In genomic region chr3:52705688-52706686, GRCh38 we compare ENCODE assay signal across 8 cellular contexts. TPM values are rescaled to one million over a fixed set of nuclear protein-coding genes. Genes with fewer than 3 reads are reported as not detected.
DNase-seq lines count a peak whose midpoint lies in the region; ATAC-seq and TF ChIP-seq lines count a peak whose summit lies in the region.

A gene with protein sequence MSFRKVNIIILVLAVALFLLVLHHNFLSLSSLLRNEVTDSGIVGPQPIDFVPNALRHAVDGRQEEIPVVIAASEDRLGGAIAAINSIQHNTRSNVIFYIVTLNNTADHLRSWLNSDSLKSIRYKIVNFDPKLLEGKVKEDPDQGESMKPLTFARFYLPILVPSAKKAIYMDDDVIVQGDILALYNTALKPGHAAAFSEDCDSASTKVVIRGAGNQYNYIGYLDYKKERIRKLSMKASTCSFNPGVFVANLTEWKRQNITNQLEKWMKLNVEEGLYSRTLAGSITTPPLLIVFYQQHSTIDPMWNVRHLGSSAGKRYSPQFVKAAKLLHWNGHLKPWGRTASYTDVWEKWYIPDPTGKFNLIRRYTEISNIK (minus strand): TSS chr3:52705791. CDS start chr3:52700460, 5,331 bp downstream.
TSS of gene SPCS1 (plus strand) at chr3:52706106. CDS start at chr3:52706247, 141 bp downstream.

- H3K27me3 ChIP-seq in DND-41 (ENCODE audit: insufficient read depth, low read length, poor library complexity): no peaks in the 10 kb centered on the region
- no peaks in the 10 kb centered on the region for H3K27me3 ChIP-seq in stomach smooth muscle (ENCODE audit: control insufficient read depth in 1 of 2, insufficient read depth in 2 of 2, low read length in 2 of 2)

- H3K9ac ChIP-seq in DND-41 (ENCODE audit: low read depth, low read length) (peak within 1 kb of the TSS; percentile 69), stomach smooth muscle (ENCODE audit: low read length in 2 of 2) (peak within 1 kb of the TSS; percentile 97 to 99)

- DNase-seq in DND-41: peak; percentile 84
- DNase-seq in KG1 (lab: John Stamatoyannopoulos, UW): peak; percentile 76
- peak; percentile 78 for DNase-seq in RWPE1 (ENCODE audit: low spot score)
- peak; percentile 81 for DNase-seq in activated effector memory CD4-positive, alpha-beta T cell treated with Interleukin-2 at 50 U/mL for 16 hours
- peak; percentile 66 for DNase-seq in fibroblast of the conjunctiva (ENCODE audit: low read depth)
- DNase-seq in neural crest cell (ENCODE audit: low read depth, low spot score): peak; percentile 75

- peaks cover 29% of the 10 kb centered on the region for H3K4me1 Mint-ChIP-seq in neural crest cell

- no peaks in the 10 kb centered on the region for H3K36me3 Mint-ChIP-seq in neural crest cell (ENCODE audit: low read depth)

- H3K4me3 Mint-ChIP-seq in neural crest cell: peak within 1 kb of the TSS; percentile 99

- TF ChIP-seq CTCF in DND-41 (IDR thresholded peaks at IDR 0.05; ENCODE audit: borderline replicate concordance, extremely low read depth, low read length, poor library complexity, severe bottlenecking): no peak
- TF ChIP-seq CTCF in RWPE1 (conservative IDR thresholded peaks at IDR 0.05; ENCODE audit: low read depth): no peak
- no peak for TF ChIP-seq CTCF in neural crest cell (conservative IDR thresholded peaks at IDR 0.05)

- POLR2A ChIA-PET in RWPE1 (lab: Yijun Ruan, JAX; ENCODE audit: low non-redundant PET): interaction anchor here (0.7 kb wide), 1 partner anchor 767 kb away, joined by 3 read pairs; no protein-coding TSS in a partner anchor

- peak within 1 kb of the TSS; percentile 99 for H3K4me2 ChIP-seq in DND-41 (ENCODE audit: insufficient read depth, low read length)

- peak; percentile 92 for ATAC-seq in DND-41 (ENCODE audit: insufficient read depth, low read depth)
- peak; percentile 79 for ATAC-seq in GM21737 (IDR thresholded peaks at IDR 0.05; ENCODE audit: unreplicated experiment)

- H3K27ac ChIP-seq in DND-41 (ENCODE audit: low read length) (peak within 1 kb of the TSS; percentile 80), RWPE1 (peak within 1 kb of the TSS; percentile 91), stomach smooth muscle (ENCODE audit: low read length) (peak within 1 kb of the TSS; percentile 73)

- H3K4me3 ChIP-seq in DND-41 (ENCODE audit: low read depth in 1 of 2, low read length in 2 of 2): peak within 1 kb of the TSS; percentile 58 to 81
- peak within 1 kb of the TSS; percentile 99 for H3K4me3 ChIP-seq in stomach smooth muscle (ENCODE audit: low read length in 2 of 2)

- peaks cover 22% of the 10 kb centered on the region for H3K36me3 ChIP-seq in DND-41 (ENCODE audit: insufficient read depth, low read length)
- H3K36me3 ChIP-seq in stomach smooth muscle (ENCODE audit: control insufficient read depth in 2 of 2, insufficient read depth in 2 of 2, low read length in 2 of 2): peaks cover 7 to 10% of the 10 kb centered on the region in 2 donors

- CTCF ChIA-PET in RWPE1 (lab: Yijun Ruan, JAX): interaction anchor here (0.5 to 0.7 kb wide), 3 partner anchors 14 to 1158 kb away, joined by 3 to 5 read pairs (median 3); no protein-coding TSS in a partner anchor

- H3K9me3 ChIP-seq in DND-41 (ENCODE audit: insufficient read depth, low read length, severe bottlenecking) (no peaks in the 10 kb centered on the region), stomach smooth muscle (ENCODE audit: control insufficient read depth in 2 of 2, low read length in 2 of 2) (no peaks in the 10 kb centered on the region)

- peaks cover 56% of the 10 kb centered on the region for H3K79me2 ChIP-seq in DND-41 (ENCODE audit: insufficient read depth, low read length)

- H3K4me1 ChIP-seq in DND-41 (ENCODE audit: insufficient read depth, low read length) (peaks cover 35% of the 10 kb centered on the region), stomach smooth muscle (ENCODE audit: control insufficient read depth, insufficient read depth, low read length) (peaks cover 30% of the 10 kb centered on the region)

- H2AFZ ChIP-seq in DND-41 (ENCODE audit: low read depth, low read length): peak within 1 kb of the TSS; percentile 97

- 0 out of 2 replicates have a peak, but pooled peaks cover 6% of the 10 kb centered on the region for H4K20me1 ChIP-seq in DND-41 (ENCODE audit: insufficient read depth, low read length)

- no peaks in the 10 kb centered on the region for H3K27me3 Mint-ChIP-seq in neural crest cell (ENCODE audit: low read depth)

- H3K9me3 Mint-ChIP-seq in neural crest cell: no peaks in the 10 kb centered on the region

- peak within 1 kb of the TSS; percentile 98 for H3K27ac Mint-ChIP-seq in neural crest cell (ENCODE audit: unreplicated experiment)

RNA-seq across cellular contexts. Expression of the first gene that starts in this region (rescaled TPM):
- total RNA-seq in neural crest cell: 64.1 and 69.9 TPM in 2 replicates

RNA-seq across cellular contexts. Expression of gene SPCS1, which starts in this region (rescaled TPM):
- total RNA-seq in neural crest cell: 101 and 109 TPM in 2 replicates

Comparison
In these comparisons a context has a peak if more than half of its experiments do, and no peak if none do; other contexts are left out.
1. Peak in every context shown above with its lines: DNase-seq, ATAC-seq, H3K4me3 ChIP-seq and H3K27ac ChIP-seq.